Comparison of ENCODE assay signal across 37 cellular contexts in the genomic region with DNA sequence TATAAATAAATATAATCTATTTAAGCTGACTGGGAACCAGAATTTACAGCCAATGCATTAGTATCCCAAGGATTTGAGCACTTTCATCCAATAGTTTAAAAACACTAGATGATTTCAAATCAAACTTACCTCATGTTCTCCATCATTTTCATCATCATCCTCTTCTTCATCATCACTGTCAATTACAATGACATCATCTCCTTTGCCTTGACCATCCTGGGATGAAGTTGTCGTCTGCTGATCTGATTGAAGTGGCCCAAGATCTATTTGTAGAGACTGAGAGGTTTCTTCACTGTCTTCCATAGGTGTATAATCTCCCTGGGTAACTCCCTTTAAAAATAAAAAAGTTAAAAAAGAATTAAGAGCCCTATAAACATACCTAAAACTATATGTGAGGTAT. TPM values are rescaled to one million over a fixed set of nuclear protein-coding genes. Genes with fewer than 3 reads are reported as not detected.
"Had no signal": no experiment of that assay in that cellular context is flagged by ENCODE, and none has a peak within 500 bp of the region (broad histone marks: within the 10 kb centered on the region; RNA-seq: fewer than 3 reads in every experiment).

No MANE protein-coding gene starts in this region.

- H3K27ac ChIP-seq: brain microvascular endothelial cell, coronary artery, dorsolateral prefrontal cortex, gastrocnemius medialis, hepatocyte, left ventricle myocardium inferior, ovary, skin epidermis, uterus, VCaP had no signal

- H3K27me3 Mint-ChIP-seq: activated CD4-positive, alpha-beta memory T cell treated with anti-CD3 and anti-CD28 coated beads for 36 hours; activated T-helper 17 cell treated with anti-CD3 and anti-CD28 coated beads, Interleukin-2, amount 50 U/mL, for 72 hours; progenitor cell of endocrine pancreas; stimulated activated naive CD8-positive, alpha-beta T cell treated with anti-CD3 and anti-CD28 coated beads, Interleukin-15, amount 100 ng/mL, for 72 hours; type B pancreatic cell had no signal

- H3K27ac Mint-ChIP-seq: activated CD4-positive, alpha-beta memory T cell treated with anti-CD3 and anti-CD28 coated beads for 36 hours; activated T-helper 17 cell treated with anti-CD3 and anti-CD28 coated beads, Interleukin-2, amount 50 U/mL, for 72 hours; nephron progenitor cell; progenitor cell of endocrine pancreas; stimulated activated effector memory CD8-positive, alpha-beta T cell treated with anti-CD3 and anti-CD28 coated beads, Interleukin-12 subunit alpha, Interleukin-12 subunit beta, amount 100 ng/mL, for 72 hours; type B pancreatic cell had no signal

- H3K9me3 Mint-ChIP-seq: activated CD4-positive, alpha-beta memory T cell treated with anti-CD3 and anti-CD28 coated beads for 36 hours; activated T-cell treated with anti-CD3 and anti-CD28 coated beads, Interleukin-2, amount 50 U/mL, for 4 hours; activated T-helper 17 cell treated with anti-CD3 and anti-CD28 coated beads, Interleukin-2, amount 50 U/mL, for 72 hours; nephron progenitor cell; stimulated activated effector memory CD8-positive, alpha-beta T cell treated with anti-CD3 and anti-CD28 coated beads, Interleukin-12 subunit alpha, Interleukin-12 subunit beta, amount 100 ng/mL, for 72 hours; stimulated activated naive CD8-positive, alpha-beta T cell treated with anti-CD3 and anti-CD28 coated beads, Interleukin-15, amount 100 ng/mL, for 72 hours; type B pancreatic cell had no signal

- H3K4me3 Mint-ChIP-seq: activated CD4-positive, alpha-beta memory T cell treated with anti-CD3 and anti-CD28 coated beads for 36 hours; activated T-cell treated with anti-CD3 and anti-CD28 coated beads, Interleukin-2, amount 50 U/mL, for 4 hours; activated T-helper 17 cell treated with anti-CD3 and anti-CD28 coated beads, Interleukin-2, amount 50 U/mL, for 72 hours; nephron progenitor cell; stimulated activated effector memory CD8-positive, alpha-beta T cell treated with anti-CD3 and anti-CD28 coated beads, Interleukin-12 subunit alpha, Interleukin-12 subunit beta, amount 100 ng/mL, for 72 hours; stimulated activated naive CD8-positive, alpha-beta T cell treated with anti-CD3 and anti-CD28 coated beads, Interleukin-15, amount 100 ng/mL, for 72 hours; type B pancreatic cell had no signal

- FAIRE-seq: astrocyte had no signal

- H3K9me3 ChIP-seq: gastrocnemius medialis, left ventricle myocardium inferior, mucosa of descending colon, ovary, uterus had no signal

- H3K4me1 ChIP-seq: gastrocnemius medialis, left ventricle myocardium inferior, uterus had no signal

- H3K27me3 ChIP-seq: brain microvascular endothelial cell, dorsolateral prefrontal cortex, gastrocnemius medialis, hepatocyte, ovary, uterus had no signal

- H3K36me3 ChIP-seq: ovary, uterus had no signal

- H3K4me1 Mint-ChIP-seq: nephron progenitor cell; stimulated activated effector memory CD8-positive, alpha-beta T cell treated with anti-CD3 and anti-CD28 coated beads, Interleukin-12 subunit alpha, Interleukin-12 subunit beta, amount 100 ng/mL, for 72 hours; stimulated activated naive CD8-positive, alpha-beta T cell treated with anti-CD3 and anti-CD28 coated beads, Interleukin-15, amount 100 ng/mL, for 72 hours had no signal

- H3K4me3 ChIP-seq: coronary artery, dorsolateral prefrontal cortex, gastrocnemius medialis, hepatocyte, left ventricle myocardium inferior, mucosa of descending colon, ovary, skin epidermis, uterus had no signal

- DNase-seq: activated CD4-positive, alpha-beta memory T cell treated with anti-CD3 and anti-CD28 coated beads for 36 hours; activated CD4-positive, alpha-beta T cell treated with anti-CD3 and anti-CD28 coated beads for 48 hours; activated gamma-delta T cell treated with Interleukin-2 at 50 U/mL for 16 hours; activated naive CD4-positive, alpha-beta T cell treated with anti-CD3 and anti-CD28 coated beads, Interleukin-2, amount 50 U/mL, for 16 hours; activated T-cell treated with anti-CD3 and anti-CD28 coated beads, Interleukin-2, amount 50 U/mL, for 4 hours; amniotic stem cell; brain microvascular endothelial cell; dorsolateral prefrontal cortex; effector memory CD4-positive, alpha-beta T cell; erythroblast; gastrocnemius medialis; glutamatergic neuron; islet precursor cell; left ventricle myocardium inferior; mucosa of descending colon; nephron progenitor cell; ovary; stimulated activated CD4-positive, alpha-beta T cell treated with anti-CD3 and anti-CD28 coated beads, Interleukin-12 subunit alpha, Interleukin-12 subunit beta, amount 100 ng/mL, for 4 hours; stimulated activated CD4-positive, alpha-beta T cell treated with anti-CD3 and anti-CD28 coated beads, Interleukin-4, amount 100 ng/mL, for 1 hour; stimulated activated naive CD8-positive, alpha-beta T cell treated with anti-CD3 and anti-CD28 coated beads, Interleukin-15, amount 100 ng/mL, for 72 hours; substantia nigra; uterus had no signal

- ATAC-seq: activated CD4-positive, CD25-positive, alpha-beta regulatory T cell treated with anti-CD3 and anti-CD28 coated beads, Interleukin-2, amount 50 U/mL, for 24 hours; activated T-cell treated with anti-CD3 and anti-CD28 coated beads, Interleukin-2, amount 50 U/mL, for 4 hours; activated T-helper 17 cell treated with anti-CD3 and anti-CD28 coated beads, Interleukin-2, amount 50 U/mL, for 72 hours; gastrocnemius medialis; mucosa of descending colon; sciatic nerve; stimulated activated effector memory CD8-positive, alpha-beta T cell treated with anti-CD3 and anti-CD28 coated beads, Interleukin-12 subunit alpha, Interleukin-12 subunit beta, amount 100 ng/mL, for 72 hours; stimulated activated naive CD8-positive, alpha-beta T cell treated with anti-CD3 and anti-CD28 coated beads, Interleukin-15, amount 100 ng/mL, for 72 hours had no signal

RNA-seq across cellular contexts. Expression of a gene that starts 31.3 kb away (rescaled TPM):
- total RNA-seq: astrocyte, cerebellum, lung microvascular endothelial cell, myocyte, progenitor cell of endocrine pancreas, renal cortical epithelial cell had no signal
